9 cellular contexts compared by ENCODE assay signal in the genomic region with DNA sequence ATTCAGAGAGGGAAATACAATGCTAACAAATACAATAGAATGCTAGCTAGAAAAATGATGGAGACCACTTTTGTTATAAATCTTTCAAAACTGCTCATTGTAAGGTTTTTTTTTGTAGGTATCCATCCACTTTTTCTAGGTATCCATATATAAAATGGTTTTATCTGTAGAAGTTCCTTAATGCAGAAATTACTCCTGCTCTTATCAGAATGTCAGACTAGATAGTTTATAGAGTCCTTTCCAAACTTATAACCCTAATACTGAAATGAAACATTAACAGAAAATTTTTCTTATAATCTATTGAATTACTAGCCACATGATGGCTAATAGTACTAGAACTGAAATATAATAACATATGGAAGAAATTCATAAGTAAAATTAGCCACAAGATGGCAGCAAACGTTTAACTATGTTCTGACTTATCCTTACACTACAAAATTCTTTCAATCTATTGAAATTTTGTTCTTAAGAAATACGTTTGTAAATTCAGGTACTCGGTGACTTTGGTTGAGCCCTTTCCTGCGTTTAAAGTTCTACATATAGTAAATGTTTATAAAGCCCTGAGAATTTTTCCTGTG. TPM values are rescaled to one million over a fixed set of nuclear protein-coding genes. Genes with fewer than 3 reads are reported as not detected.
DNase-seq lines count a peak whose midpoint lies in the region; ATAC-seq, FAIRE-seq and TF ChIP-seq lines count a peak whose summit lies in the region.
"Had no signal": no experiment of that assay in that cellular context is flagged by ENCODE, and none has a peak within 500 bp of the region (broad histone marks: within the 10 kb centered on the region; RNA-seq: fewer than 3 reads in every experiment).

No MANE protein-coding gene starts in this region.

- no peak overlapping the region for H3K27ac Mint-ChIP-seq in CD4-positive, alpha-beta T cell
- H3K27ac Mint-ChIP-seq in osteocyte (ENCODE audit: unreplicated experiment) = no peak overlapping the region

- no peaks in the 10 kb centered on the region for H3K9me3 Mint-ChIP-seq in CD4-positive, alpha-beta T cell
- no peaks in the 10 kb centered on the region for H3K9me3 Mint-ChIP-seq in osteocyte (ENCODE audit: unreplicated experiment)

- intact Hi-C loops in CD4-positive, alpha-beta T cell (cut with DNase I, micrococcal nuclease) = no loop called here
- intact Hi-C loops in posterior vena cava (cut with DNase I) = no loop called here

- H3K4me1 Mint-ChIP-seq in CD4-positive, alpha-beta T cell (ENCODE audit: low read depth) = no peaks in the 10 kb centered on the region
- peaks cover 11% of the 10 kb centered on the region for H3K4me1 Mint-ChIP-seq in osteocyte (ENCODE audit: unreplicated experiment)

- peak; percentile 58 for TF ChIP-seq CTCF in CD4-positive, alpha-beta T cell (IDR thresholded peaks at IDR 0.05)
- TF ChIP-seq CTCF in osteocyte (IDR thresholded peaks at IDR 0.05) = peak; percentile 61

- ATAC-seq in CD4-positive, alpha-beta T cell (ENCODE audit: poor library complexity) = no peak
- ATAC-seq in activated CD4-positive, CD25-positive, alpha-beta regulatory T cell treated with anti-CD3 and anti-CD28 coated beads, Interleukin-2, amount 50 U/mL, for 24 hours = no peak

- no peak overlapping the region for H3K4me3 Mint-ChIP-seq in CD4-positive, alpha-beta T cell
- H3K4me3 Mint-ChIP-seq in osteocyte (ENCODE audit: unreplicated experiment) = no peak overlapping the region

- no peak for DNase-seq in CD4-positive, alpha-beta T cell
- peak; percentile 29 for DNase-seq in H4 (ENCODE audit: low spot score)
- DNase-seq in NCI-H226 = peak; percentile 6
- DNase-seq in dedifferentiated amniotic fluid mesenchymal stem cell (ENCODE audit: extremely low spot score) = peak; percentile 54
- DNase-seq in osteocyte (ENCODE audit: extremely low spot score, unreplicated experiment) = no peak
- DNase-seq in GM12891 (ENCODE audit: insufficient read length, low spot score) = no peak
- DNase-seq in posterior vena cava (ENCODE audit: low spot score) = no peak

- no peaks in the 10 kb centered on the region for H3K27me3 ChIP-seq in CD4-positive, alpha-beta T cell (ENCODE audit: control insufficient read depth, insufficient read depth, low read length)

- H3K36me3 Mint-ChIP-seq in CD4-positive, alpha-beta T cell (ENCODE audit: low read depth) = peaks cover 4% of the 10 kb centered on the region
- peaks cover 7% of the 10 kb centered on the region for H3K36me3 Mint-ChIP-seq in osteocyte (ENCODE audit: unreplicated experiment)

- H3K27me3 Mint-ChIP-seq in CD4-positive, alpha-beta T cell = no peaks in the 10 kb centered on the region
- no peaks in the 10 kb centered on the region for H3K27me3 Mint-ChIP-seq in osteocyte (ENCODE audit: unreplicated experiment)

- POLR2A ChIA-PET in CD4-positive, alpha-beta T cell (lab: Charles Lee) = no interaction called here

- H3K9me3 ChIP-seq in CD4-positive, alpha-beta T cell (ENCODE audit: control insufficient read depth, low read length) = no peaks in the 10 kb centered on the region

- no peak for FAIRE-seq in GM12891 (lab: Jason Lieb, UNC)

- H3K27ac ChIP-seq in CD4-positive, alpha-beta T cell (ENCODE audit: low read depth, low read length) = no peak overlapping the region
- H3K27ac ChIP-seq: epithelial cell of prostate had no signal

- no peak for TF ChIP-seq POLR2A in GM12891 (IDR thresholded peaks at IDR 0.05; ENCODE audit: low read depth, low read length)

- CTCF ChIA-PET in CD4-positive, alpha-beta T cell (lab: Charles Lee) = no interaction called here

TF ChIP-seq in GM12891, 5 proteins besides CTCF, POLR2A, EP300 and RAD21:
- TF ChIP-seq TAF1 (IDR thresholded peaks at IDR 0.05; ENCODE audit: low read depth, low read length) = no peak
- no peak for TF ChIP-seq POLR2AphosphoS5 (IDR thresholded peaks at IDR 0.05; ENCODE audit: low read depth, low read length)
- TF ChIP-seq PAX5 (IDR thresholded peaks at IDR 0.05; ENCODE audit: insufficient read depth, low read length, severe bottlenecking) = no peak
- TF ChIP-seq SPI1 (IDR thresholded peaks at IDR 0.05; ENCODE audit: low read depth, low read length) = no peak
- no peak for TF ChIP-seq POU2F2 (IDR thresholded peaks at IDR 0.05; ENCODE audit: low read depth, low read length)

RNA-seq across cellular contexts. Expression of a gene that starts 58.5 kb away (rescaled TPM):
- 1 to 10 TPM in 1 of 2 experiments, under 1 TPM in 1; 0.71 to 1.1 TPM for total RNA-seq in CD4-positive, alpha-beta T cell
- total RNA-seq in H4 (2014; rRNA removed; shearing (Covaris generic)) = 61.4 and 82.3 TPM in 2 replicates
- total RNA-seq in osteocyte (15.8 and 18.9 TPM in 2 replicates), posterior vena cava (10 to 100 TPM in 1 of 2 donors, 1 to 10 TPM in 1; 7.0 to 11.4 TPM)
- polyA plus RNA-seq in GM12891 (2012; ENCODE audit: low read depth, missing spikeins) = 9.2 TPM

Comparison
In these comparisons a context has a peak if more than half of its experiments do, and no peak if none do; other contexts are left out.
1. DNase-seq: peak in H4 (single experiment), NCI-H226 (single experiment) and dedifferentiated amniotic fluid mesenchymal stem cell (single experiment); none in CD4-positive, alpha-beta T cell (0 of 10), osteocyte (single experiment), GM12891 (single experiment) and posterior vena cava (single experiment).